2 cellular contexts compared by ENCODE assay signal in the genomic region with DNA sequence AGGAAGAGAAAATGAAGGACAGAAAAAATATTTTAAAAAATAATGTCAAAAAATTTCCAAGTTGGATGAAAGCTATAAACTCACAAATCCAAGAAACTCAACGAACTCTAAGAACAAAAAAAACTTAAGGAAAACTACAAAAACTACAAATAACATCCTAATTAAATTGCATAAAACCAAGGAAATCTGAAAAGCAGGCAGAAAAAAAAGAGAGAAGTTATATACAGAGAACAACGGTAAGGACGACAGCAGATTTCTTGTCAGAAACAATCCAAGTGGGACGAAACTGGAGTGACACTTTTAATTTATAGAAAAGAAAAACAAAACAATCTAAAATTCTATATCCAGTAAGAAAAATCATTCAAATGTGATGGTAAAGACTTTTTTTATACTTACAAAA.
TF ChIP-seq lines count a peak whose summit lies in the region.

No MANE protein-coding gene starts in this region.

TF ChIP-seq in GM23338, 12 proteins besides CTCF, POLR2A, EP300 and RAD21 (continued from another document):
- TF ChIP-seq, protein P1, sequence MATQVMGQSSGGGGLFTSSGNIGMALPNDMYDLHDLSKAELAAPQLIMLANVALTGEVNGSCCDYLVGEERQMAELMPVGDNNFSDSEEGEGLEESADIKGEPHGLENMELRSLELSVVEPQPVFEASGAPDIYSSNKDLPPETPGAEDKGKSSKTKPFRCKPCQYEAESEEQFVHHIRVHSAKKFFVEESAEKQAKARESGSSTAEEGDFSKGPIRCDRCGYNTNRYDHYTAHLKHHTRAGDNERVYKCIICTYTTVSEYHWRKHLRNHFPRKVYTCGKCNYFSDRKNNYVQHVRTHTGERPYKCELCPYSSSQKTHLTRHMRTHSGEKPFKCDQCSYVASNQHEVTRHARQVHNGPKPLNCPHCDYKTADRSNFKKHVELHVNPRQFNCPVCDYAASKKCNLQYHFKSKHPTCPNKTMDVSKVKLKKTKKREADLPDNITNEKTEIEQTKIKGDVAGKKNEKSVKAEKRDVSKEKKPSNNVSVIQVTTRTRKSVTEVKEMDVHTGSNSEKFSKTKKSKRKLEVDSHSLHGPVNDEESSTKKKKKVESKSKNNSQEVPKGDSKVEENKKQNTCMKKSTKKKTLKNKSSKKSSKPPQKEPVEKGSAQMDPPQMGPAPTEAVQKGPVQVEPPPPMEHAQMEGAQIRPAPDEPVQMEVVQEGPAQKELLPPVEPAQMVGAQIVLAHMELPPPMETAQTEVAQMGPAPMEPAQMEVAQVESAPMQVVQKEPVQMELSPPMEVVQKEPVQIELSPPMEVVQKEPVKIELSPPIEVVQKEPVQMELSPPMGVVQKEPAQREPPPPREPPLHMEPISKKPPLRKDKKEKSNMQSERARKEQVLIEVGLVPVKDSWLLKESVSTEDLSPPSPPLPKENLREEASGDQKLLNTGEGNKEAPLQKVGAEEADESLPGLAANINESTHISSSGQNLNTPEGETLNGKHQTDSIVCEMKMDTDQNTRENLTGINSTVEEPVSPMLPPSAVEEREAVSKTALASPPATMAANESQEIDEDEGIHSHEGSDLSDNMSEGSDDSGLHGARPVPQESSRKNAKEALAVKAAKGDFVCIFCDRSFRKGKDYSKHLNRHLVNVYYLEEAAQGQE (IDR thresholded peaks at IDR 0.05; ENCODE audit: unreplicated experiment), result no peak
- TF ChIP-seq NANOG (IDR thresholded peaks at IDR 0.05; ENCODE audit: borderline replicate concordance), result no peak
- TF ChIP-seq, protein P2, sequence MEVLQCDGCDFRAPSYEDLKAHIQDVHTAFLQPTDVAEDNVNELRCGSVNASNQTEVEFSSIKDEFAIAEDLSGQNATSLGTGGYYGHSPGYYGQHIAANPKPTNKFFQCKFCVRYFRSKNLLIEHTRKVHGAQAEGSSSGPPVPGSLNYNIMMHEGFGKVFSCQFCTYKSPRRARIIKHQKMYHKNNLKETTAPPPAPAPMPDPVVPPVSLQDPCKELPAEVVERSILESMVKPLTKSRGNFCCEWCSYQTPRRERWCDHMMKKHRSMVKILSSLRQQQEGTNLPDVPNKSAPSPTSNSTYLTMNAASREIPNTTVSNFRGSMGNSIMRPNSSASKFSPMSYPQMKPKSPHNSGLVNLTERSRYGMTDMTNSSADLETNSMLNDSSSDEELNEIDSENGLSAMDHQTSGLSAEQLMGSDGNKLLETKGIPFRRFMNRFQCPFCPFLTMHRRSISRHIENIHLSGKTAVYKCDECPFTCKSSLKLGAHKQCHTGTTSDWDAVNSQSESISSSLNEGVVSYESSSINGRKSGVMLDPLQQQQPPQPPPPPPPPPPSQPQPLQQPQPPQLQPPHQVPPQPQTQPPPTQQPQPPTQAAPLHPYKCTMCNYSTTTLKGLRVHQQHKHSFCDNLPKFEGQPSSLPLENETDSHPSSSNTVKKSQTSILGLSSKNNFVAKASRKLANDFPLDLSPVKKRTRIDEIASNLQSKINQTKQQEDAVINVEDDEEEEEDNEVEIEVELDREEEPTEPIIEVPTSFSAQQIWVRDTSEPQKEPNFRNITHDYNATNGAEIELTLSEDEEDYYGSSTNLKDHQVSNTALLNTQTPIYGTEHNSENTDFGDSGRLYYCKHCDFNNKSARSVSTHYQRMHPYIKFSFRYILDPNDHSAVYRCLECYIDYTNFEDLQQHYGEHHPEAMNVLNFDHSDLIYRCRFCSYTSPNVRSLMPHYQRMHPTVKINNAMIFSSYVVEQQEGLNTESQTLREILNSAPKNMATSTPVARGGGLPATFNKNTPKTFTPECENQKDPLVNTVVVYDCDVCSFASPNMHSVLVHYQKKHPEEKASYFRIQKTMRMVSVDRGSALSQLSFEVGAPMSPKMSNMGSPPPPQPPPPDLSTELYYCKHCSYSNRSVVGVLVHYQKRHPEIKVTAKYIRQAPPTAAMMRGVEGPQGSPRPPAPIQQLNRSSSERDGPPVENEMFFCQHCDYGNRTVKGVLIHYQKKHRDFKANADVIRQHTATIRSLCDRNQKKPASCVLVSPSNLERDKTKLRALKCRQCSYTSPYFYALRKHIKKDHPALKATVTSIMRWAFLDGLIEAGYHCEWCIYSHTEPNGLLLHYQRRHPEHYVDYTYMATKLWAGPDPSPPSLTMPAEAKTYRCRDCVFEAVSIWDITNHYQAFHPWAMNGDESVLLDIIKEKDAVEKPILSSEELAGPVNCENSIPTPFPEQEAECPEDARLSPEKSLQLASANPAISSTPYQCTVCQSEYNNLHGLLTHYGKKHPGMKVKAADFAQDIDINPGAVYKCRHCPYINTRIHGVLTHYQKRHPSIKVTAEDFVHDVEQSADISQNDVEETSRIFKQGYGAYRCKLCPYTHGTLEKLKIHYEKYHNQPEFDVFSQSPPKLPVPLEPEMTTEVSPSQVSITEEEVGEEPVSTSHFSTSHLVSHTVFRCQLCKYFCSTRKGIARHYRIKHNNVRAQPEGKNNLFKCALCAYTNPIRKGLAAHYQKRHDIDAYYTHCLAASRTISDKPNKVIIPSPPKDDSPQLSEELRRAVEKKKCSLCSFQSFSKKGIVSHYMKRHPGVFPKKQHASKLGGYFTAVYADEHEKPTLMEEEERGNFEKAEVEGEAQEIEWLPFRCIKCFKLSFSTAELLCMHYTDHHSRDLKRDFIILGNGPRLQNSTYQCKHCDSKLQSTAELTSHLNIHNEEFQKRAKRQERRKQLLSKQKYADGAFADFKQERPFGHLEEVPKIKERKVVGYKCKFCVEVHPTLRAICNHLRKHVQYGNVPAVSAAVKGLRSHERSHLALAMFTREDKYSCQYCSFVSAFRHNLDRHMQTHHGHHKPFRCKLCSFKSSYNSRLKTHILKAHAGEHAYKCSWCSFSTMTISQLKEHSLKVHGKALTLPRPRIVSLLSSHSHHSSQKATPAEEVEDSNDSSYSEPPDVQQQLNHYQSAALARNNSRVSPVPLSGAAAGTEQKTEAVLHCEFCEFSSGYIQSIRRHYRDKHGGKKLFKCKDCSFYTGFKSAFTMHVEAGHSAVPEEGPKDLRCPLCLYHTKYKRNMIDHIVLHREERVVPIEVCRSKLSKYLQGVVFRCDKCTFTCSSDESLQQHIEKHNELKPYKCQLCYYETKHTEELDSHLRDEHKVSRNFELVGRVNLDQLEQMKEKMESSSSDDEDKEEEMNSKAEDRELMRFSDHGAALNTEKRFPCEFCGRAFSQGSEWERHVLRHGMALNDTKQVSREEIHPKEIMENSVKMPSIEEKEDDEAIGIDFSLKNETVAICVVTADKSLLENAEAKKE (CRISPR knock-in tag; IDR thresholded peaks at IDR 0.05), result no peak
- TF ChIP-seq STAT1 (IDR thresholded peaks at IDR 0.05; ENCODE audit: unreplicated experiment), result no peak
- TF ChIP-seq EZH2phosphoT487 (IDR thresholded peaks at IDR 0.05; ENCODE audit: unreplicated experiment), result no peak
TF ChIP-seq in GM23338: peak in this region for 0.

TF ChIP-seq in K562, 482 proteins besides CTCF, POLR2A, EP300 and RAD21 (continued from another document):
- 0 out of 2 replicates have a peak, but pooled peaks have one; percentile 42 for TF ChIP-seq CBX5 (IDR thresholded peaks at IDR 0.05; ENCODE audit: borderline replicate concordance, low read depth)
- peak in 1 of 2 experiments; percentile 80; a peak in 2 of 3 replicates for TF ChIP-seq CBX3 (IDR thresholded peaks at IDR 0.05; ENCODE audit: borderline replicate concordance in 1 of 2, low read length in 2 of 2)
